In genomic region chr13:64529874-64530485, GRCh38 we compare ENCODE assay signal across 8 cellular contexts.
DNase-seq lines count a peak whose midpoint lies in the region; ATAC-seq, FAIRE-seq and TF ChIP-seq lines count a peak whose summit lies in the region.

No MANE protein-coding gene starts in this region.

- H3K23me2 ChIP-seq in H1 (ENCODE audit: low read depth, low read length), result no peaks in the 10 kb centered on the region

- no peak overlapping the region for H3K14ac ChIP-seq in H1 (ENCODE audit: insufficient read length)

- no peak overlapping the region for H3K23ac ChIP-seq in H1 (ENCODE audit: insufficient read length)

- no peak overlapping the region for H3K18ac ChIP-seq in H1 (ENCODE audit: extremely low read depth, low read length)

- no peak overlapping the region for H3K56ac ChIP-seq in H1 (replicated peaks; ENCODE audit: insufficient read length, low read depth, low read length)

- H4K8ac ChIP-seq in H1 (ENCODE audit: extremely low read depth, insufficient read depth, low read length), result no peak overlapping the region

- intact Hi-C loops in testis (cut with DNase I; ENCODE audit: low total_unique reads), result no loop called here

- no peaks in the 10 kb centered on the region for H3K79me2 ChIP-seq in MM.1S (ENCODE audit: low read length)
- H3K79me2 ChIP-seq in H1 (ENCODE audit: control insufficient read depth in 1 of 2, insufficient read depth in 2 of 2, low read length in 2 of 2), result no peaks in the 10 kb centered on the region

- TF ChIP-seq RAD21 in H1 (IDR thresholded peaks at IDR 0.05 in 1 of 2, conservative IDR thresholded peaks at IDR 0.05 in 1 of 2; ENCODE audit: low read depth in 2 of 2, low read length in 2 of 2), result peak; percentile 57

- H3K36me3 Mint-ChIP-seq in activated T-cell treated with anti-CD3 and anti-CD28 coated beads, Interleukin-2, amount 50 U/mL, for 24 hours (ENCODE audit: low read depth), result no peaks in the 10 kb centered on the region

- no peaks in the 10 kb centered on the region for H3K9me3 ChIP-seq in MM.1S (replicated peaks; ENCODE audit: insufficient read depth, low read length)
- H3K9me3 ChIP-seq in H1 (ENCODE audit: insufficient read depth in 2 of 2, low read depth in 1 of 2, low read length in 1 of 2), result peaks cover 0 to 3% of the 10 kb centered on the region in 2 experiments; a peak in 1 of 4 replicates
- H3K9me3 ChIP-seq in testis, result no peaks in the 10 kb centered on the region

- no peaks in the 10 kb centered on the region for H3K4me1 Mint-ChIP-seq in activated T-cell treated with anti-CD3 and anti-CD28 coated beads, Interleukin-2, amount 50 U/mL, for 24 hours (ENCODE audit: low read depth)

- no peak overlapping the region for H2BK15ac ChIP-seq in H1 (ENCODE audit: low read length)

- H3K4me3 Mint-ChIP-seq in activated T-cell treated with anti-CD3 and anti-CD28 coated beads, Interleukin-2, amount 50 U/mL, for 24 hours, result no peak overlapping the region

- no peak overlapping the region for H3K4me3 ChIP-seq in MM.1S (ENCODE audit: low read length)
- H3K4me3 ChIP-seq in H1 (ENCODE audit: extremely low read depth in 1 of 4, insufficient read depth in 2 of 4, low read depth in 3 of 4, low read length in 4 of 4), result no peak overlapping the region
- H3K4me3 ChIP-seq in testis, result no peak overlapping the region

- H3K9ac ChIP-seq in MM.1S (ENCODE audit: low read length), result no peak overlapping the region
- no peak overlapping the region for H3K9ac ChIP-seq in H1 (replicated peaks in 1 of 4; ENCODE audit: extremely low read depth in 1 of 4, low read depth in 3 of 4, low read length in 3 of 4)

- peak; percentile 74 for FAIRE-seq in H1 (lab: Jason Lieb, UNC)

- no peaks in the 10 kb centered on the region for H3K79me1 ChIP-seq in H1 (ENCODE audit: low read depth, low read length)

- H3K27me3 ChIP-seq in MM.1S (replicated peaks; ENCODE audit: insufficient read depth, low read length) (no peaks in the 10 kb centered on the region), H1 (replicated peaks in 1 of 4; ENCODE audit: control insufficient read depth in 3 of 4, extremely low read depth in 1 of 4, insufficient read depth in 3 of 4, low read length in 3 of 4) (peaks cover 0 to 1% (median 0%) of the 10 kb centered on the region in 4 experiments; a peak in 1 of 7 replicates), testis (no peaks in the 10 kb centered on the region)

- H2AFZ ChIP-seq in MM.1S (ENCODE audit: low read length), result no peak overlapping the region
- H2AFZ ChIP-seq in H1 (ENCODE audit: low read length), result no peak overlapping the region

- POLR2A ChIA-PET in H1 (lab: Charles Lee; ENCODE audit: partially characterized antibody), result no interaction called here

- H3K4ac ChIP-seq in H1 (replicated peaks; ENCODE audit: insufficient read length, low read depth, low read length), result no peak overlapping the region

- H3K4me2 ChIP-seq in MM.1S (ENCODE audit: low read depth, low read length) (no peak overlapping the region), H1 (ENCODE audit: insufficient read depth in 1 of 2, low read depth in 2 of 2, low read length in 2 of 2) (no peak overlapping the region)

- H4K20me1 ChIP-seq in MM.1S (ENCODE audit: insufficient read depth, low read length), result no peaks in the 10 kb centered on the region
- no peaks in the 10 kb centered on the region for H4K20me1 ChIP-seq in H1 (replicated peaks in 1 of 2; ENCODE audit: control insufficient read depth in 1 of 2, insufficient read depth in 2 of 2, low read length in 2 of 2)

- H4K91ac ChIP-seq in H1 (replicated peaks; ENCODE audit: insufficient read length, low read length), result no peak overlapping the region

- no peaks in the 10 kb centered on the region for H3F3A ChIP-seq in MM.1S (ENCODE audit: insufficient read depth, low read length)

- TF ChIP-seq CTCF in MM.1S (IDR thresholded peaks at IDR 0.05; ENCODE audit: low read length) (peak; percentile 39), H1 (IDR thresholded peaks at IDR 0.05; ENCODE audit: control extremely low read depth in 1 of 3, insufficient read depth in 1 of 3, low read depth in 1 of 3, low read length in 3 of 3) (peak in 2 of 3 experiments; percentile 39 to 59; a peak in 2 of 4 replicates), testis (IDR thresholded peaks at IDR 0.05) (peak in 2 of 3 experiments; percentile 30 to 50)

- H3K27ac ChIP-seq in MM.1S (ENCODE audit: low read length), result no peak overlapping the region
- H3K27ac ChIP-seq in H1 (ENCODE audit: low read depth, low read length), result no peak overlapping the region
- no peak overlapping the region for H3K27ac ChIP-seq in testis

- H3K27me3 Mint-ChIP-seq in activated T-cell treated with anti-CD3 and anti-CD28 coated beads, Interleukin-2, amount 50 U/mL, for 24 hours, result no peaks in the 10 kb centered on the region

- H3K36me3 ChIP-seq in MM.1S (replicated peaks; ENCODE audit: insufficient read depth, low read length) (no peaks in the 10 kb centered on the region), H1 (ENCODE audit: control insufficient read depth in 2 of 4, insufficient read depth in 4 of 4, low read length in 3 of 4) (no peaks in the 10 kb centered on the region), testis (ENCODE audit: low read depth, missing control alignments) (no peaks in the 10 kb centered on the region)

- CTCF ChIA-PET in H1 (lab: Charles Lee; ENCODE audit: partially characterized antibody), result interaction anchor here (0.8 to 1.5 kb wide), 12 partner anchors 9 to 621 kb away, joined by 3 to 5 read pairs (median 3); no protein-coding TSS in a partner anchor

- TF ChIP-seq POLR2A in H1 (IDR thresholded peaks at IDR 0.05; ENCODE audit: control extremely low read depth in 1 of 2, low read depth in 2 of 2, low read length in 2 of 2), result no peak
- TF ChIP-seq POLR2A in testis (IDR thresholded peaks at IDR 0.05), result no peak

- no peak overlapping the region for H2BK5ac ChIP-seq in H1 (ENCODE audit: low read depth, low read length)

- H2BK20ac ChIP-seq in H1 (ENCODE audit: low read length), result no peak overlapping the region

- WGBS in H1 (ENCODE audit: extremely low coverage in 1 of 2, insufficient coverage in 1 of 2, insufficient read length in 1 of 2, insufficient replicate concordance in 2 of 2, low coverage in 1 of 2, low lambda C conversion rate in 2 of 2, missing lambda C conversion rate in 1 of 2), 2 experiments, result 42% methylated on average over 2 of the region's 2 CpGs; no CpG with 5 or more reads in 1 of the 2 experiments
- 73 to 88% methylated on average over 2 of the region's 2 CpGs for WGBS in testis, 2 donors

- no peak for ATAC-seq in HG02642 (IDR thresholded peaks at IDR 0.05; ENCODE audit: poor library complexity, unreplicated experiment)

- H3K9me3 Mint-ChIP-seq in activated T-cell treated with anti-CD3 and anti-CD28 coated beads, Interleukin-2, amount 50 U/mL, for 24 hours, result peaks cover 3% of the 10 kb centered on the region

- TF ChIP-seq EP300 in H1 (IDR thresholded peaks at IDR 0.05; ENCODE audit: borderline replicate concordance in 1 of 2, low read depth in 2 of 2, low read length in 2 of 2), result no peak

- H2BK120ac ChIP-seq in H1 (replicated peaks; ENCODE audit: low read depth, low read length), result no peak overlapping the region

- H3K27ac Mint-ChIP-seq in activated T-cell treated with anti-CD3 and anti-CD28 coated beads, Interleukin-2, amount 50 U/mL, for 24 hours, result no peak overlapping the region

- peak; percentile 21 to 26 for DNase-seq in activated T-cell treated with anti-CD3 and anti-CD28 coated beads, Interleukin-2, amount 50 U/mL, for 48 hours
- DNase-seq in activated T-cell treated with anti-CD3 and anti-CD28 coated beads for 4 hours (no peak), MM.1S (no peak), H1 (ENCODE audit: low read depth in 1 of 2, low spot score in 2 of 2) (peak; percentile 17 to 52), testis (no peak), cerebellum (ENCODE audit: low spot score) (no peak)
- DNase-seq in activated T-cell treated with anti-CD3 and anti-CD28 coated beads, Interleukin-2, amount 50 U/mL, for 24 hours, result no peak

- no peak overlapping the region for H2AK5ac ChIP-seq in H1 (ENCODE audit: low read depth, low read length)

- H3K9me2 ChIP-seq in MM.1S (replicated peaks; ENCODE audit: insufficient read depth, low read length), result no peaks in the 10 kb centered on the region

- H4K5ac ChIP-seq in H1 (ENCODE audit: insufficient read length, low read depth, low read length), result no peak overlapping the region

- H3K4me1 ChIP-seq in MM.1S (ENCODE audit: low read length) (no peaks in the 10 kb centered on the region), H1 (replicated peaks in 1 of 4; ENCODE audit: control insufficient read depth in 3 of 4, insufficient read depth in 4 of 4, low read length in 3 of 4) (peaks cover 0 to 9% (median 0%) of the 10 kb centered on the region in 4 experiments; a peak in 3 of 7 replicates), testis (no peaks in the 10 kb centered on the region)

- no peak overlapping the region for H2BK12ac ChIP-seq in H1 (ENCODE audit: low read depth, low read length)

TF ChIP-seq in H1, 55 proteins besides CTCF, POLR2A, EP300 and RAD21 (continues in another document):
- TF ChIP-seq SIN3A (conservative IDR thresholded peaks at IDR 0.05 in 1 of 2, IDR thresholded peaks at IDR 0.05 in 1 of 2; ENCODE audit: low read depth in 1 of 2, low read length in 2 of 2), result no peak
- TF ChIP-seq KDM4A (IDR thresholded peaks at IDR 0.05; ENCODE audit: low read depth, low read length, severe bottlenecking), result no peak

Comparison
In these comparisons a context has a peak if more than half of its experiments do, and no peak if none do; other contexts are left out.
1. DNase-seq: peak in activated T-cell treated with anti-CD3 and anti-CD28 coated beads, Interleukin-2, amount 50 U/mL, for 48 hours (2 of 2) and H1 (2 of 2); none in activated T-cell treated with anti-CD3 and anti-CD28 coated beads for 4 hours (single experiment), MM.1S (single experiment), testis (single experiment), cerebellum (single experiment) and activated T-cell treated with anti-CD3 and anti-CD28 coated beads, Interleukin-2, amount 50 U/mL, for 24 hours (single experiment).
2. Peak in every context shown above with its lines, with median percentiles within 50 percentile points of each other: CTCF ChIP-seq.